Comparison of ENCODE assay signal across 2 cellular contexts in genomic region chr4:28548549-28548948, GRCh38.
A peak's percentile ranks its signal among the peaks of the same experiment; 100 is the strongest.
TF ChIP-seq lines count a peak whose summit lies in the region.

No MANE protein-coding gene starts in this region.

TF ChIP-seq in endothelial cell of umbilical vein, 7 proteins besides CTCF, POLR2A, EP300 and RAD21:
- no peak for TF ChIP-seq MAX (IDR thresholded peaks at IDR 0.05; ENCODE audit: insufficient read depth, insufficient read length)
- TF ChIP-seq EZH2 (IDR thresholded peaks at IDR 0.05; ENCODE audit: borderline replicate concordance, low read depth, low read length, severe bottlenecking): no peak
- TF ChIP-seq FOS (IDR thresholded peaks at IDR 0.05; ENCODE audit: borderline replicate concordance, insufficient read depth, low read length): no peak
- TF ChIP-seq POLR2AphosphoS5 (IDR thresholded peaks at IDR 0.05; ENCODE audit: insufficient read depth, low read depth, low read length): no peak
- TF ChIP-seq JUN (IDR thresholded peaks at IDR 0.05; ENCODE audit: borderline replicate concordance, insufficient read depth, insufficient read length, low read depth): no peak
- no peak for TF ChIP-seq MYC (IDR thresholded peaks at IDR 0.05; ENCODE audit: low read depth, low read length)
- TF ChIP-seq GATA2 (IDR thresholded peaks at IDR 0.05; ENCODE audit: insufficient read depth, insufficient read length, low read depth, low read length): no peak

TF ChIP-seq in neural cell, 6 proteins besides CTCF, POLR2A, EP300 and RAD21:
- TF ChIP-seq EZH2 (IDR thresholded peaks at IDR 0.05; ENCODE audit: borderline replicate concordance, insufficient read depth, low read length, poor library complexity, severe bottlenecking) (no peak), REST (IDR thresholded peaks at IDR 0.05; ENCODE audit: borderline replicate concordance) (peak; percentile 15), SMC3 (conservative IDR thresholded peaks at IDR 0.05; ENCODE audit: poor library complexity) (no peak)
TF ChIP-seq in neural cell: peak in this region for 1.
